ENCODE assay signal across 14 cellular contexts in the genomic region with DNA sequence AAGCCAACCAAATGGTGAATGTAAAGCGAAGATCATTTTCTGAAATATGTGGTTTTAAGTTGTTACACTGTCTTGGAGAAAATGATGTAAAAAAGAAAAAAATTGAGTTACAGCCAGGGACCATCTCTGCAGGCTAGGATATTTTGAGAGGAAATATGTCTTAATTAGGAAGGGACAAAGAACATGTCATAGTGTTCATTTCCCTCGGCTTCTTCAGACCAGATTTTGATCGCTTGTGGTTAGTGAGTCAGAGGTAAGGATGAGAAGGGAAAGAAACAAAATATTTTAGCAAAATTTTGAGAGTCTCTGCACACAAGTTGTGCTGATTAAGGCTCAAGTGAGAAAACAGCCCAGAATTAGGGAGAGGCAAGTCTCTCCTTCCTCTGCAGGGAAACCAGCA. TPM values are rescaled to one million over a fixed set of nuclear protein-coding genes. Genes with fewer than 3 reads are reported as not detected.
DNase-seq lines count a peak whose midpoint lies in the region; ATAC-seq lines count a peak whose summit lies in the region.
"Had no signal": no experiment of that assay in that cellular context is flagged by ENCODE, and none has a peak within 500 bp of the region (broad histone marks: within the 10 kb centered on the region; RNA-seq: fewer than 3 reads in every experiment).

No MANE protein-coding gene starts in this region.

- H3K9ac ChIP-seq in adipocyte (ENCODE audit: low read length) (no peak overlapping the region), mesenchymal stem cell (ENCODE audit: low read length) (no peak overlapping the region)

- H2AFZ ChIP-seq in mesenchymal stem cell (ENCODE audit: low read depth, low read length), result no peak overlapping the region

- no peak overlapping the region for H2AK5ac ChIP-seq in mesenchymal stem cell (ENCODE audit: low read length, severe bottlenecking)

- no peak overlapping the region for H2BK12ac ChIP-seq in mesenchymal stem cell (ENCODE audit: low read length in 2 of 2)

- peak; percentile 53 for DNase-seq in Daoy (ENCODE audit: low read depth)
- DNase-seq in KG1 (lab: John Stamatoyannopoulos, UW), result peak; percentile 23
- peak; percentile 68 for DNase-seq in adipocyte (ENCODE audit: low read depth)
- peak; percentile 69 for DNase-seq in mesenchymal stem cell
- no peak for DNase-seq in NK-92 treated with Interleukin-12 subunit alpha and Interleukin-12 subunit beta, amount 100 ng/mL, for 24 hours (lab: John Stamatoyannopoulos, UW)
- DNase-seq in COR-L47 (lab: John Stamatoyannopoulos, UW), result no peak
- DNase-seq: activated CD4-positive, alpha-beta T cell treated with anti-CD3 and anti-CD28 coated beads, Interleukin-2, amount 10 ng/mL, durations not matched to agents 7 days and 5 days; activated effector memory CD4-positive, alpha-beta T cell treated with Interleukin-2 at 50 U/mL for 16 hours; Caco-2; hippocampal formation; Karpas-422; left ventricle myocardium inferior had no signal

- no peak overlapping the region for H2BK120ac ChIP-seq in mesenchymal stem cell (ENCODE audit: low read depth, low read length)

- H3K4me2 ChIP-seq in mesenchymal stem cell (ENCODE audit: low read length, poor library complexity, severe bottlenecking), result no peak overlapping the region

- H3K14ac ChIP-seq in mesenchymal stem cell (ENCODE audit: low read length in 2 of 2), result no peak overlapping the region

- no peak overlapping the region for H3K4ac ChIP-seq in mesenchymal stem cell (ENCODE audit: low read depth in 1 of 2, low read length in 2 of 2)

- peaks cover 3% of the 10 kb centered on the region for H3K27me3 ChIP-seq in adipocyte (replicated peaks; ENCODE audit: control insufficient read depth, insufficient read depth, low read length)
- H3K27me3 ChIP-seq in mesenchymal stem cell (ENCODE audit: control insufficient read depth in 1 of 2, insufficient read depth in 1 of 2, low read length in 2 of 2), result no peaks in the 10 kb centered on the region

- no peak overlapping the region for H2BK5ac ChIP-seq in mesenchymal stem cell (ENCODE audit: low read depth, low read length, poor library complexity, severe bottlenecking)

- H2BK15ac ChIP-seq in mesenchymal stem cell (ENCODE audit: low read depth, poor library complexity, severe bottlenecking), result no peak overlapping the region

- no peak for ATAC-seq in HG02884 (IDR thresholded peaks at IDR 0.05; ENCODE audit: unreplicated experiment)

- H3K4me3 ChIP-seq in adipocyte (ENCODE audit: low read length), result no peak overlapping the region
- H3K4me3 ChIP-seq in mesenchymal stem cell (ENCODE audit: insufficient read depth in 1 of 2, low read depth in 1 of 2, low read length in 2 of 2), result no peak overlapping the region
- H3K4me3 ChIP-seq: left ventricle myocardium inferior had no signal

- H3K18ac ChIP-seq in mesenchymal stem cell (ENCODE audit: low read depth in 1 of 2, low read length in 2 of 2), result no peak overlapping the region

- H3K79me1 ChIP-seq in mesenchymal stem cell (replicated peaks; ENCODE audit: low read length, poor library complexity, severe bottlenecking), result no peaks in the 10 kb centered on the region

- no peak overlapping the region for H3K27ac ChIP-seq in mesenchymal stem cell (ENCODE audit: low read length, poor library complexity, severe bottlenecking)
- H3K27ac ChIP-seq: left ventricle myocardium inferior had no signal

- H3K36me3 ChIP-seq in adipocyte (ENCODE audit: control insufficient read depth, insufficient read depth, low read length, severe bottlenecking), result no peaks in the 10 kb centered on the region
- H3K36me3 ChIP-seq in mesenchymal stem cell (ENCODE audit: control insufficient read depth in 1 of 2, insufficient read depth in 2 of 2, low read depth in 1 of 2, low read length in 2 of 2), result no peaks in the 10 kb centered on the region
- H3K36me3 ChIP-seq: left ventricle myocardium inferior had no signal

- H3K23ac ChIP-seq in mesenchymal stem cell (ENCODE audit: low read length in 2 of 2), result no peak overlapping the region

- H3K4me1 ChIP-seq in adipocyte (ENCODE audit: control insufficient read depth, insufficient read depth, low read length) (peaks cover 7% of the 10 kb centered on the region), mesenchymal stem cell (ENCODE audit: control insufficient read depth, insufficient read depth, low read depth, low read length) (no peaks in the 10 kb centered on the region)
- H3K4me1 ChIP-seq: Caco-2 had no signal

- no peak overlapping the region for H4K8ac ChIP-seq in mesenchymal stem cell (ENCODE audit: low read length)

- H3K9me3 ChIP-seq in adipocyte (ENCODE audit: control insufficient read depth, low read length) (no peaks in the 10 kb centered on the region), mesenchymal stem cell (ENCODE audit: control insufficient read depth, low read length) (no peaks in the 10 kb centered on the region)
- H3K9me3 ChIP-seq: Caco-2, left ventricle myocardium inferior had no signal

- 29% methylated on average over 3 of the region's 3 CpGs for WGBS in mesenchymal stem cell

- no peak overlapping the region for H4K91ac ChIP-seq in mesenchymal stem cell (ENCODE audit: low read length)

RNA-seq across cellular contexts. Expression of a gene that starts 58.9 kb away (rescaled TPM):
- not detected in 2 replicates for total RNA-seq in Daoy (2014; rRNA removed; shearing (Covaris generic))
- polyA plus RNA-seq in mesenchymal stem cell (2013, experiment 1 of 2), result 3.8 TPM
- 4.1 TPM for polyA plus RNA-seq in mesenchymal stem cell (2013, experiment 2 of 2)
- total RNA-seq: activated CD4-positive, alpha-beta T cell treated with anti-CD3 and anti-CD28 coated beads, Interleukin-2, amount 10 ng/mL, durations not matched to agents 7 days and 5 days; Caco-2; neural crest cell had no signal

Comparison
In these comparisons a context has a peak if more than half of its experiments do, and no peak if none do; other contexts are left out.
1. DNase-seq: peak in Daoy (single experiment), KG1 (single experiment), adipocyte (single experiment) and mesenchymal stem cell (single experiment); none in NK-92 treated with Interleukin-12 subunit alpha and Interleukin-12 subunit beta, amount 100 ng/mL, for 24 hours (single experiment) and COR-L47 (single experiment).